Comparison of ENCODE assay signal across 18 cellular contexts in the genomic region with DNA sequence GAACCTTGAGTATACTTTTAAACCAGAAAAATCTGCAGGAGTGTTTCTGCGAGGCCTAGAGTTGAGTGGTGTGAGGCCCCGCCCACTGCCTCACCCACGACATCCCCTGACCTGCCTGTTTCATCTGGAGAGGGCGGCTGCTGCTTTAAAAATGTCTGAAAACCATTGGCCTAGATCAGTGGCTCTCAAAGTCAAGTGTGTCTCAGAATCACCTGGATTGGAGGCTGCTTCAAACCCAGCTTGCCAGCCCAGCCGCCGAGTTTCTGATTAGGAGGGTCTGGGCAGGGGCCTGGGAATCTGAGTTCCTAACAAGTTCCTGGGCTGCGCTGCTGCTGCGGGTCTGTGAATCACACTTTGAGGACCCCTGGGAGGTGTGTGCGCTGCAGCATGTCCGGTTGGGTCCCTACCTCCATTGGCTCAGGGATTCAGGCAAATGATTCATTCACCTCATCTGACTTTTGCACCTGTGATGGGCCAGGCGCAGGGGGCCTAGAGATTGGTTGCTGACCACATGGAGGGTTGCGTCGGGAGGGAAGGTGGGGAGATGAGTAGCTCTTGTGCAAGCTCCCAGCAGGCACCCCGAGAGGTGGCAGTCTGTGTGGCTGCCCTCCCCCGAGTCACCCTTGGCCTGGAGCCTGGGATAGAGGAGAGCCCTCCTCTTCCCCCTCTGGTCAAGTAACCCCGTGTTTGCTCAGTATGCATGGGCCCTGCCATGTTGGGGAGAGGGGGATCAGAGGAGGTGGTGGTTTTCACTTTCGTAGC. TPM values are rescaled to one million over a fixed set of nuclear protein-coding genes. Genes with fewer than 3 reads are reported as not detected.
DNase-seq lines count a peak whose midpoint lies in the region; ATAC-seq, FAIRE-seq and TF ChIP-seq lines count a peak whose summit lies in the region.
"Had no signal": no experiment of that assay in that cellular context is flagged by ENCODE, and none has a peak within 500 bp of the region (broad histone marks: within the 10 kb centered on the region; RNA-seq: fewer than 3 reads in every experiment).

No MANE protein-coding gene starts in this region.

- no peak overlapping the region for H3K4me3 ChIP-seq in HepG2 (replicated peaks in 1 of 3; ENCODE audit: insufficient read depth in 1 of 3, low read depth in 2 of 3, low read length in 3 of 3)
- H3K4me3 ChIP-seq: GM12878, neural progenitor cell, right atrium auricular region had no signal

- DNase-seq in stimulated activated CD4-positive, alpha-beta T cell treated with anti-CD3 and anti-CD28 coated beads, Interleukin-15, amount 100 ng/mL, for 24 hours, result peak; percentile 27
- DNase-seq in stimulated activated CD4-positive, alpha-beta T cell treated with anti-CD3 and anti-CD28 coated beads, Interleukin-4, amount 100 ng/mL, for 1 hour, result no peak
- DNase-seq in RWPE1 (ENCODE audit: low spot score) (no peak), HepG2 (ENCODE audit: low spot score) (no peak), KBM-7 (no peak), activated gamma-delta T cell treated with Interleukin-2 at 50 U/mL for 16 hours (no peak)
- no peak for DNase-seq in stimulated activated naive B cell treated with anti-CD40 and anti-IgM and Interleukin-4, amounts not matched to agents 10 μg/mL and 1 μg/mL and 100 μg/mL, for 72 hours
- DNase-seq: ACHN; activated effector memory CD4-positive, alpha-beta T cell treated with anti-CD3 and anti-CD28 coated beads, Interleukin-2, amount 50 U/mL, for 16 hours; amygdala; stimulated activated CD4-positive, alpha-beta T cell treated with anti-CD3 and anti-CD28 coated beads, Interleukin-2, amount 100 ng/mL, for 24 hours had no signal

- no peaks in the 10 kb centered on the region for H3K36me3 ChIP-seq in HepG2 (replicated peaks in 1 of 2; ENCODE audit: control insufficient read depth in 1 of 2, insufficient read depth in 2 of 2, low read length in 2 of 2)
- H3K36me3 ChIP-seq: neural progenitor cell, right atrium auricular region had no signal

- no peak for TF ChIP-seq RAD21 in HepG2 (CRISPR knock-in tag; IDR thresholded peaks at IDR 0.05)

- intact Hi-C loops in HepG2 (cut with micrococcal nuclease; ENCODE audit: unreplicated experiment), result no loop called here

- no peak for TF ChIP-seq POLR2A in HepG2 (IDR thresholded peaks at IDR 0.05; ENCODE audit: insufficient read depth in 1 of 2, low read depth in 2 of 2, low read length in 2 of 2)

- no peaks in the 10 kb centered on the region for H4K20me1 ChIP-seq in HepG2 (ENCODE audit: insufficient read depth, low read length)

- FAIRE-seq in HepG2 (lab: Jason Lieb, UNC), result no peak
- FAIRE-seq: GM12878 had no signal

- H3K27ac ChIP-seq in RWPE1, result peak overlapping the region; percentile 70
- no peak overlapping the region for H3K27ac ChIP-seq in HepG2 (ENCODE audit: extremely low read length, insufficient read depth, low read length)
- H3K27ac ChIP-seq: neural progenitor cell, right atrium auricular region had no signal

- TF ChIP-seq CTCF in RWPE1 (conservative IDR thresholded peaks at IDR 0.05; ENCODE audit: low read depth), result no peak
- TF ChIP-seq CTCF in HepG2 (CRISPR knock-in tag; IDR thresholded peaks at IDR 0.05), result no peak

- peaks cover 25 to 51% of the 10 kb centered on the region in 2 donors for H3K4me1 Mint-ChIP-seq in stimulated activated naive B cell treated with anti-CD40 and anti-IgM and Interleukin-4, amounts not matched to agents 10 μg/mL and 1 μg/mL and 100 μg/mL, for 72 hours

- H3K4me3 Mint-ChIP-seq in stimulated activated naive B cell treated with anti-CD40 and anti-IgM and Interleukin-4, amounts not matched to agents 10 μg/mL and 1 μg/mL and 100 μg/mL, for 72 hours, result no peak overlapping the region
- H3K4me3 Mint-ChIP-seq: memory B cell, neural progenitor cell had no signal

- H3K27me3 Mint-ChIP-seq in stimulated activated naive B cell treated with anti-CD40 and anti-IgM and Interleukin-4, amounts not matched to agents 10 μg/mL and 1 μg/mL and 100 μg/mL, for 72 hours, result peaks cover 4 to 5% of the 10 kb centered on the region in 2 donors
- H3K27me3 Mint-ChIP-seq: memory B cell had no signal

- ATAC-seq in HepG2 (no peak), HG03457 (IDR thresholded peaks at IDR 0.05; ENCODE audit: unreplicated experiment) (no peak)
- ATAC-seq in stimulated activated naive B cell treated with anti-CD40 and anti-IgM and Interleukin-4, amounts not matched to agents 10 μg/mL and 1 μg/mL and 100 μg/mL, for 72 hours (replicated peaks), result no peak
- ATAC-seq: GM12878, Panc1 had no signal

- POLR2A ChIA-PET in RWPE1 (lab: Yijun Ruan, JAX; ENCODE audit: low non-redundant PET), result interaction anchor here (0.7 kb wide), 1 partner anchor 27 kb away, joined by 3 read pairs; the partner anchor contains the start of gene HMCN2
- POLR2A ChIA-PET in HepG2 (lab: Yijun Ruan, JAX), result no interaction called here

- no peaks in the 10 kb centered on the region for H3K79me2 ChIP-seq in HepG2 (ENCODE audit: insufficient read depth, low read length)

- CTCF ChIA-PET in RWPE1 (lab: Yijun Ruan, JAX) (interaction anchor here (0.5 to 0.6 kb wide), 4 partner anchors 15 to 186 kb away, joined by 3 read pairs; no protein-coding TSS in a partner anchor), HepG2 (lab: Yijun Ruan, JAX; ENCODE audit: low intra/inter-chr PET ratio, low total read pairs) (no interaction called here)

- TF ChIP-seq EP300 in HepG2 (IDR thresholded peaks at IDR 0.05; ENCODE audit: low read depth in 2 of 2, low read length in 2 of 2) (no peak), HepG2 (CRISPR knock-in tag; IDR thresholded peaks at IDR 0.05; ENCODE audit: borderline replicate concordance) (no peak)

- BruUV-seq in HepG2 (replicated peaks; lab: Mats Ljungman, UMichigan), result no TSS peak

- H3K4me2 ChIP-seq in HepG2 (ENCODE audit: low read depth, low read length), result peak overlapping the region; percentile 25
- H3K4me2 ChIP-seq: neural progenitor cell had no signal

- H3K9ac ChIP-seq in HepG2 (ENCODE audit: insufficient read depth, low read depth, low read length), result no peak overlapping the region
- H3K9ac ChIP-seq: neural progenitor cell had no signal

- no peaks in the 10 kb centered on the region for H3K9me3 ChIP-seq in HepG2 (ENCODE audit: low read length)
- H3K9me3 ChIP-seq: right atrium auricular region had no signal

- H3K4me1 ChIP-seq in HepG2 (ENCODE audit: insufficient read depth, low read length), result peaks cover 41% of the 10 kb centered on the region

- no peak overlapping the region for H3K27ac Mint-ChIP-seq in stimulated activated naive B cell treated with anti-CD40 and anti-IgM and Interleukin-4, amounts not matched to agents 10 μg/mL and 1 μg/mL and 100 μg/mL, for 72 hours
- H3K27ac Mint-ChIP-seq: memory B cell, neural progenitor cell had no signal

- 53% methylated on average over 9 of the region's 17 CpGs for WGBS in HepG2 (ENCODE audit: low lambda C conversion rate)

- no peaks in the 10 kb centered on the region for H3K9me3 Mint-ChIP-seq in stimulated activated naive B cell treated with anti-CD40 and anti-IgM and Interleukin-4, amounts not matched to agents 10 μg/mL and 1 μg/mL and 100 μg/mL, for 72 hours
- H3K9me3 Mint-ChIP-seq: memory B cell, neural progenitor cell had no signal

- peaks cover 4 to 6% of the 10 kb centered on the region in 2 donors for H3K36me3 Mint-ChIP-seq in stimulated activated naive B cell treated with anti-CD40 and anti-IgM and Interleukin-4, amounts not matched to agents 10 μg/mL and 1 μg/mL and 100 μg/mL, for 72 hours
- H3K36me3 Mint-ChIP-seq: memory B cell had no signal

- H3K27me3 ChIP-seq in HepG2 (ENCODE audit: control insufficient read depth in 1 of 2, insufficient read depth in 2 of 2, low read length in 2 of 2), result no peaks in the 10 kb centered on the region
- H3K27me3 ChIP-seq: neural progenitor cell, right atrium auricular region had no signal

- H2AFZ ChIP-seq in HepG2 (ENCODE audit: low read length), result no peak overlapping the region
- H2AFZ ChIP-seq: neural progenitor cell had no signal

- in situ Hi-C loops in HepG2 (cut with HindIII; ENCODE audit: extremely low pct_ligation_motif_present, low pct_unique_long_range_greater_than_20kb) (loop anchor here (5.0 kb wide), 1 partner anchor 126 kb away; no protein-coding TSS in a partner anchor), KBM-7 (cut with MboI; ENCODE audit: low pct_unique_long_range_greater_than_20kb, low sequenced_read_pairs) (no loop called here)

TF ChIP-seq in HepG2, 621 proteins besides CTCF, POLR2A, EP300 and RAD21 (continues in another document):
- TF ChIP-seq JARID2 (CRISPR knock-in tag; IDR thresholded peaks at IDR 0.05; ENCODE audit: insufficient replicate concordance), result no peak

RNA-seq across cellular contexts. Expression of gene HMCN2, which starts 27.6 kb away (rescaled TPM):
- 0.09 TPM in 1 of 2 replicates, not detected in the other for total RNA-seq in HepG2 (2016; rRNA removed; fragmentation: Illumina TruSeq; extraction: Trizol)
- 0.09 TPM in 1 of 2 replicates, not detected in the other for total RNA-seq in HepG2 (2016; cell fraction: cytosol; rRNA removed; fragmentation: Illumina TruSeq; extraction: Trizol; ENCODE audit: low read depth)
- 0.02 TPM in 1 of 2 replicates, not detected in the other for total RNA-seq in HepG2 (2016; cell fraction: insoluble cytoplasmic fraction; rRNA removed; fragmentation: Illumina TruSeq; extraction: Trizol)
- total RNA-seq in HepG2 (2016; cell fraction: membrane; rRNA removed; fragmentation: Illumina TruSeq; extraction: Trizol), result not detected in 2 replicates
- total RNA-seq in HepG2 (2016; cell fraction: nucleus; rRNA removed; fragmentation: Illumina TruSeq; extraction: Trizol), result not detected in 2 replicates
- 0.09 TPM in 1 of 2 replicates, not detected in the other for polyA plus RNA-seq in HepG2 (2011; rRNA removed)
- polyA plus RNA-seq in HepG2 (2011; cell fraction: cytosol; rRNA removed), result 0.01 TPM in 1 of 2 replicates, not detected in the other
- polyA plus RNA-seq in HepG2 (2011; cell fraction: nucleus; rRNA removed), result 0.06 and 0.14 TPM in 2 replicates
- polyA plus RNA-seq in HepG2 (2012), result not detected in 2 replicates
- polyA plus RNA-seq in HepG2 (2016; cell fraction: cytosol; fragmentation: Illumina TruSeq; extraction: Trizol; ENCODE audit: low read depth), result not detected in 2 replicates
- polyA plus RNA-seq in HepG2 (2016; cell fraction: insoluble cytoplasmic fraction; fragmentation: Illumina TruSeq; extraction: Trizol; ENCODE audit: low read depth), result not detected in 2 replicates
- polyA plus RNA-seq in HepG2 (2016; cell fraction: membrane; fragmentation: Illumina TruSeq; extraction: Trizol; ENCODE audit: low read depth), result not detected in 2 replicates
- not detected in 2 replicates for polyA plus RNA-seq in HepG2 (2016; cell fraction: nucleus; fragmentation: Illumina TruSeq; extraction: Trizol; ENCODE audit: insufficient read depth, low read depth)
- 0.35 TPM in 1 of 2 replicates, not detected in the other for polyA minus RNA-seq in HepG2 (2011; rRNA and poly(A)+ RNA removed; ENCODE audit: low replicate concordance)
- polyA minus RNA-seq in HepG2 (2011; cell fraction: cytosol; rRNA and poly(A)+ RNA removed), result not detected in 2 replicates
- not detected in 2 replicates for polyA minus RNA-seq in HepG2 (2011; cell fraction: nucleus; rRNA and poly(A)+ RNA removed)
- total RNA-seq: activated CD8-positive, alpha-beta memory T cell treated with anti-CD3 and anti-CD28 coated beads for 36 hours; GM12878 had no signal
